25 cellular contexts compared by ENCODE assay signal in genomic region chr3:37544105-37544504, GRCh38.
"Had no signal": no experiment of that assay in that cellular context is flagged by ENCODE, and none has a peak within 500 bp of the region (broad histone marks: within the 10 kb centered on the region; RNA-seq: fewer than 3 reads in every experiment).

No MANE protein-coding gene starts in this region.

- H3K79me2 ChIP-seq: parathyroid adenoma had no signal

- DNase-seq: effector memory CD8-positive, alpha-beta T cell; foreskin fibroblast; glutamatergic neuron; immature natural killer cell; left lung; mesendoderm; naive thymus-derived CD4-positive, alpha-beta T cell; nephron progenitor cell; retina; stimulated activated CD4-positive, alpha-beta T cell treated with anti-CD3 and anti-CD28 coated beads, Interleukin-12 subunit alpha, Interleukin-12 subunit beta, amount 100 ng/mL, for 4 hours; stimulated activated naive CD4-positive, alpha-beta T cell treated with Interleukin-2 at 50 U/mL for 16 hours; tibial artery; uterus had no signal

- H3K9ac ChIP-seq: parathyroid adenoma had no signal

- H3K4me3 ChIP-seq: esophagus muscularis mucosa, gastroesophageal sphincter, left lung, lung, prostate gland, skin epidermis, suprapubic skin, tibial artery, upper lobe of left lung, uterus had no signal

- H3K36me3 ChIP-seq: prostate gland, suprapubic skin, upper lobe of left lung, uterus had no signal

- H3K9me3 ChIP-seq: esophagus muscularis mucosa, gastroesophageal sphincter, left lung, prostate gland, suprapubic skin, tibial artery, upper lobe of left lung, uterus had no signal

- H3K27ac ChIP-seq: epithelial cell of prostate, left lung, parathyroid adenoma, prostate gland, skin epidermis, suprapubic skin, tibial artery, upper lobe of left lung, uterus had no signal

- H2AFZ ChIP-seq: parathyroid adenoma had no signal

- ATAC-seq: effector memory CD8-positive, alpha-beta T cell; gastroesophageal sphincter; left lung; naive thymus-derived CD4-positive, alpha-beta T cell; sciatic nerve had no signal

- H3K27me3 ChIP-seq: esophagus muscularis mucosa, gastroesophageal sphincter, left lung, suprapubic skin, tibial artery, upper lobe of left lung, uterus had no signal

- FAIRE-seq: colon, keratinocyte had no signal

- H3K4me1 ChIP-seq: left lung, parathyroid adenoma, prostate gland, uterus had no signal
